ENCODE assay signal across 8 cellular contexts in genomic region chr7:44123190-44124003, GRCh38. TPM values are rescaled to one million over a fixed set of nuclear protein-coding genes. Genes with fewer than 3 reads are reported as not detected.
DNase-seq lines count a peak whose midpoint lies in the region; ATAC-seq lines count a peak whose summit lies in the region.

TSS of gene POLD2 (minus strand) at chr7:44123548. CDS start at chr7:44122053, 1,495 bp downstream.

- peak within 1 kb of the TSS; percentile 83 for H3K27ac ChIP-seq in CD8-positive, alpha-beta memory T cell (ENCODE audit: low read depth, low read length)
- peak within 1 kb of the TSS; percentile 58 for H3K27ac ChIP-seq in effector memory CD4-positive, alpha-beta T cell (ENCODE audit: insufficient read depth, low read length, poor library complexity, severe bottlenecking)

- H3K27ac Mint-ChIP-seq in CD8-positive, alpha-beta memory T cell = peak within 1 kb of the TSS; percentile 78 to 99 (median 90)

- ATAC-seq in GM19467 (IDR thresholded peaks at IDR 0.05; ENCODE audit: unreplicated experiment) = peak; percentile 96

- DNase-seq in CD8-positive, alpha-beta memory T cell = peak; percentile 96 to 98 (median 96)
- DNase-seq in HS-27A (ENCODE audit: low read depth) (peak; percentile 72), NK-92 (lab: John Stamatoyannopoulos, UW; ENCODE audit: unreplicated experiment) (peak; percentile 75), medulla oblongata (ENCODE audit: extremely low spot score) (peak; percentile 98)
- peak; percentile 92 to 96 (median 94) for DNase-seq in effector memory CD4-positive, alpha-beta T cell
- peak; percentile 93 for DNase-seq in stimulated activated CD8-positive, alpha-beta memory T cell treated with anti-CD3 and anti-CD28 coated beads, Interleukin-12 subunit alpha, Interleukin-12 subunit beta, amount 100 ng/mL, for 1 hour (ENCODE audit: low read depth)

- H3K27me3 Mint-ChIP-seq in CD8-positive, alpha-beta memory T cell = no peaks in the 10 kb centered on the region

- H3K9me3 ChIP-seq in CD8-positive, alpha-beta memory T cell (ENCODE audit: low read length) = no peaks in the 10 kb centered on the region
- no peaks in the 10 kb centered on the region for H3K9me3 ChIP-seq in effector memory CD4-positive, alpha-beta T cell (ENCODE audit: control insufficient read depth, low read length)

- peaks cover 15% of the 10 kb centered on the region for H3K4me1 ChIP-seq in CD8-positive, alpha-beta memory T cell (ENCODE audit: insufficient read depth, low read length)
- peaks cover 5% of the 10 kb centered on the region for H3K4me1 ChIP-seq in effector memory CD4-positive, alpha-beta T cell (ENCODE audit: control insufficient read depth, insufficient read depth, low read length, poor library complexity, severe bottlenecking)

- H3K4me3 ChIP-seq in CD8-positive, alpha-beta memory T cell (ENCODE audit: low read length) = peak within 1 kb of the TSS; percentile 93
- H3K4me3 ChIP-seq in effector memory CD4-positive, alpha-beta T cell (ENCODE audit: insufficient read depth, low read depth, low read length, poor library complexity, severe bottlenecking) = peak within 1 kb of the TSS; percentile 70

- no peaks in the 10 kb centered on the region for H3K36me3 ChIP-seq in CD8-positive, alpha-beta memory T cell (ENCODE audit: insufficient read depth, low read length)
- H3K36me3 ChIP-seq in effector memory CD4-positive, alpha-beta T cell (ENCODE audit: control insufficient read depth, insufficient read depth, low read length) = peaks cover 6% of the 10 kb centered on the region

- peaks cover 20 to 52% (median 28%) of the 10 kb centered on the region in 3 donors for H3K4me1 Mint-ChIP-seq in CD8-positive, alpha-beta memory T cell

- peak within 1 kb of the TSS; percentile 87 to 96 (median 92) for H3K4me3 Mint-ChIP-seq in CD8-positive, alpha-beta memory T cell

- POLR2A ChIA-PET in CD8-positive, alpha-beta memory T cell (lab: Charles Lee) = interaction anchor here (1.1 to 2.0 kb wide), 2 partner anchors 42 to 78 kb away, joined by 3 to 6 read pairs; no protein-coding TSS in a partner anchor
- POLR2A ChIA-PET in activated CD8-positive, alpha-beta memory T cell treated with anti-CD3 and anti-CD28 coated beads for 36 hours (lab: Charles Lee) = interaction anchor here (1.0 to 1.5 kb wide), 4 partner anchors 12 to 42 kb away, joined by 3 to 5 read pairs (median 4); partner anchors contain the start of gene AEBP1

- no peaks in the 10 kb centered on the region for H3K27me3 ChIP-seq in CD8-positive, alpha-beta memory T cell (ENCODE audit: insufficient read depth, low read length, poor library complexity, severe bottlenecking)
- no peaks in the 10 kb centered on the region for H3K27me3 ChIP-seq in effector memory CD4-positive, alpha-beta T cell (replicated peaks; ENCODE audit: control insufficient read depth, insufficient read depth, low read length, poor library complexity, severe bottlenecking)

- CTCF ChIA-PET in CD8-positive, alpha-beta memory T cell (lab: Charles Lee) = interaction anchor here (0.7 to 1.1 kb wide), 4 partner anchors 12 to 104 kb away, joined by 3 read pairs; no protein-coding TSS in a partner anchor
- CTCF ChIA-PET in activated CD8-positive, alpha-beta memory T cell treated with anti-CD3 and anti-CD28 coated beads for 36 hours (lab: Charles Lee) = interaction anchor here (1.0 to 1.6 kb wide), 4 partner anchors 18 to 42 kb away, joined by 3 to 4 read pairs (median 3); no protein-coding TSS in a partner anchor

- peaks cover 0 to 35% (median 4%) of the 10 kb centered on the region in 3 donors for H3K36me3 Mint-ChIP-seq in CD8-positive, alpha-beta memory T cell

- no peaks in the 10 kb centered on the region for H3K9me3 Mint-ChIP-seq in CD8-positive, alpha-beta memory T cell

RNA-seq across cellular contexts. Expression of gene POLD2, which starts in this region (rescaled TPM):
- 100 to 1,000 TPM; 279 to 291 TPM for total RNA-seq in CD8-positive, alpha-beta memory T cell
- 74.1 TPM for polyA plus RNA-seq in CD8-positive, alpha-beta memory T cell
- total RNA-seq in activated CD8-positive, alpha-beta memory T cell treated with anti-CD3 and anti-CD28 coated beads for 36 hours = 100 to 1,000 TPM; 298 to 305 TPM

Comparison
In these comparisons a context has a peak if more than half of its experiments do, and no peak if none do; other contexts are left out.
1. Peak in every context shown above with its lines: DNase-seq, ATAC-seq, H3K4me3 ChIP-seq and H3K27ac ChIP-seq.